Comparison of ENCODE assay signal across 8 cellular contexts in genomic region chr1:39490596-39491145, GRCh38. TPM values are rescaled to one million over a fixed set of nuclear protein-coding genes. Genes with fewer than 3 reads are reported as not detected.
DNase-seq lines count a peak whose midpoint lies in the region; ATAC-seq lines count a peak whose summit lies in the region.

No MANE protein-coding gene starts in this region.

- intact Hi-C loops in left ventricle myocardium superior (cut with micrococcal nuclease), result no loop called here

- no peak overlapping the region for H3K27ac ChIP-seq in HUES6 (ENCODE audit: low read depth, low read length)

- H3K27me3 ChIP-seq in HUES6 (ENCODE audit: control insufficient read depth, insufficient read depth, low read length), result peaks cover 64% of the 10 kb centered on the region
- H3K27me3 ChIP-seq in skeletal muscle satellite cell (ENCODE audit: control insufficient read depth, insufficient read depth, low read length), result peaks cover 9% of the 10 kb centered on the region

- H3K36me3 ChIP-seq in HUES6 (ENCODE audit: control insufficient read depth, insufficient read depth, low read length) (peaks cover 12% of the 10 kb centered on the region), skeletal muscle satellite cell (ENCODE audit: insufficient read depth, low read length) (peaks cover 25% of the 10 kb centered on the region)

- H3K9me3 ChIP-seq in HUES6 (ENCODE audit: control insufficient read depth, insufficient read depth, low read depth, low read length), result no peaks in the 10 kb centered on the region
- no peaks in the 10 kb centered on the region for H3K9me3 ChIP-seq in skeletal muscle satellite cell (replicated peaks; ENCODE audit: low read length)

- peak overlapping the region; percentile 82 for H3K4me2 ChIP-seq in skeletal muscle satellite cell (ENCODE audit: low read length)

- ATAC-seq in left ventricle myocardium superior, result peak; percentile 28
- ATAC-seq in GM21723 (IDR thresholded peaks at IDR 0.05; ENCODE audit: unreplicated experiment), result no peak

- 0 out of 2 replicates have a peak, but pooled peaks cover 5% of the 10 kb centered on the region for H3K4me1 ChIP-seq in HUES6 (ENCODE audit: control insufficient read depth, insufficient read depth, low read length)
- H3K4me1 ChIP-seq in skeletal muscle satellite cell (ENCODE audit: control insufficient read depth, insufficient read depth, low read length), result peaks cover 19% of the 10 kb centered on the region

- peak; percentile 65 for DNase-seq in NCI-H2196 (lab: John Stamatoyannopoulos, UW; ENCODE audit: unreplicated experiment)
- no peak for DNase-seq in NCI-H2196 treated with DMSO at 0.1 percent for 48 hours (lab: John Stamatoyannopoulos, UW; ENCODE audit: unreplicated experiment)
- DNase-seq in activated T-cell treated with anti-CD3 and anti-CD28 coated beads, Interleukin-2, amount 50 U/mL, for 48 hours, result peak; percentile 21 to 41
- no peak for DNase-seq in left ventricle myocardium superior
- no peak for DNase-seq in GM19238 (ENCODE audit: insufficient read length, low spot score)

- H3K9ac ChIP-seq in HUES6 (ENCODE audit: low read length), result no peak overlapping the region
- H3K9ac ChIP-seq in skeletal muscle satellite cell (ENCODE audit: low read depth, low read length), result no peak overlapping the region

- H3K4me3 ChIP-seq in HUES6 (ENCODE audit: low read depth, low read length) (peak overlapping the region; percentile 71), skeletal muscle satellite cell (ENCODE audit: low read length) (peak overlapping the region; percentile 69)

RNA-seq across cellular contexts. Expression of gene BMP8A, which starts 0.8 kb away (rescaled TPM):
- total RNA-seq in left ventricle myocardium superior, result not detected
- under 0.01 TPM in 1 of 2 replicates, not detected in the other for total RNA-seq in skeletal muscle satellite cell (2012; rRNA removed)

Comparison
In these comparisons a context has a peak if more than half of its experiments do, and no peak if none do; other contexts are left out.
1. DNase-seq: peak in NCI-H2196 (single experiment) and activated T-cell treated with anti-CD3 and anti-CD28 coated beads, Interleukin-2, amount 50 U/mL, for 48 hours (2 of 2); none in NCI-H2196 treated with DMSO at 0.1 percent for 48 hours (single experiment), left ventricle myocardium superior (single experiment) and GM19238 (single experiment).